Comparison of ENCODE assay signal across 13 cellular contexts in the genomic region with DNA sequence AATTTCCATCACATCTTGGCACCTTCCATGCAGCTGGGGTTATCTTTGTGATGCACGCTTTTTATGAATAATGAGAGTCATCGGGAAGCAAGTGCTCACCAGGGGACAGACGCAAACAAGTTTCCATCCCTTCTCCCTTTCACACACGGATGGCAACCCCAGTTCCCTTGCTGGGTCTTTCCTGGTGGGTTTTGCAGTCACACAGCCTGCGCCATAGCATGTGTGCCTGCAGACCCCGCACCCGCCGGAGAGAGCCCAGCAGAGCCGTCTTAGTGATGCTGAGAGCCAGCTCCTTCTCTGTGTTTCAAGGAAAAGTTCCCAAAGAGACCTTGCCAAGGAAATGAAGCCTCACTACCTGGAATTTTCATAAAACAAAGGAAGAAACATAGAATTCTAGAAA.
DNase-seq lines count a peak whose midpoint lies in the region; ATAC-seq and TF ChIP-seq lines count a peak whose summit lies in the region.
"Had no signal": no experiment of that assay in that cellular context is flagged by ENCODE, and none has a peak within 500 bp of the region (broad histone marks: within the 10 kb centered on the region; RNA-seq: fewer than 3 reads in every experiment).

No MANE protein-coding gene starts in this region.

- no peak overlapping the region for H3K4me3 ChIP-seq in SK-N-SH (ENCODE audit: low read depth in 2 of 2, low read length in 1 of 2)
- no peak overlapping the region for H3K4me3 ChIP-seq in endodermal cell (ENCODE audit: low read length)
- H3K4me3 ChIP-seq in CD8-positive, alpha-beta memory T cell (ENCODE audit: low read length), result no peak overlapping the region
- H3K4me3 ChIP-seq: BLaER1, GM23248, HAP-1 had no signal

- H2AFZ ChIP-seq in SK-N-SH (ENCODE audit: low read depth), result no peak overlapping the region
- H2AFZ ChIP-seq: GM23248 had no signal

- H3K27me3 ChIP-seq in SK-N-SH (ENCODE audit: insufficient read depth) (no peaks in the 10 kb centered on the region), endodermal cell (ENCODE audit: control insufficient read depth, insufficient read depth, low read length, poor library complexity, severe bottlenecking) (peaks cover 19% of the 10 kb centered on the region), foreskin keratinocyte (no peaks in the 10 kb centered on the region)
- H3K27me3 ChIP-seq in CD8-positive, alpha-beta memory T cell (ENCODE audit: insufficient read depth, low read length, poor library complexity, severe bottlenecking), result peaks cover 31% of the 10 kb centered on the region

- ATAC-seq in SK-N-SH treated with all-trans-retinoic acid at 6 μM for 48 hours, result no peak
- ATAC-seq in foreskin keratinocyte, result no peak

- H3K9me3 Mint-ChIP-seq in endodermal cell, result no peaks in the 10 kb centered on the region
- peaks cover 0 to 6% (median 1%) of the 10 kb centered on the region in 5 donors for H3K9me3 Mint-ChIP-seq in CD8-positive, alpha-beta memory T cell

- peaks cover 14% of the 10 kb centered on the region for H3K4me1 Mint-ChIP-seq in endodermal cell
- peaks cover 7 to 16% (median 11%) of the 10 kb centered on the region in 3 donors for H3K4me1 Mint-ChIP-seq in CD8-positive, alpha-beta memory T cell

- no peak overlapping the region for H3K4me2 ChIP-seq in SK-N-SH
- H3K4me2 ChIP-seq: BLaER1 had no signal

- peaks cover 8% of the 10 kb centered on the region for H3K27me3 Mint-ChIP-seq in endodermal cell (ENCODE audit: insufficient read depth)
- H3K27me3 Mint-ChIP-seq in CD8-positive, alpha-beta memory T cell, result peaks cover 19 to 35% of the 10 kb centered on the region in 2 donors

- TF ChIP-seq EP300 in SK-N-SH (IDR thresholded peaks at IDR 0.05; ENCODE audit: borderline replicate concordance in 1 of 2, low read depth in 1 of 2, low read length in 1 of 2), result no peak

- 62% methylated on average over 9 of the region's 9 CpGs for WGBS in SK-N-SH (ENCODE audit: low lambda C conversion rate)
- 86 to 96% methylated on average over 6 to 9 of the region's 9 CpGs for WGBS in endodermal cell (ENCODE audit: insufficient coverage in 1 of 2, insufficient read length in 1 of 2), 2 experiments

- no peaks in the 10 kb centered on the region for H3K9me2 ChIP-seq in SK-N-SH

- no peaks in the 10 kb centered on the region for H3K9me3 ChIP-seq in SK-N-SH
- no peaks in the 10 kb centered on the region for H3K9me3 ChIP-seq in endodermal cell (ENCODE audit: control insufficient read depth, low read length)
- H3K9me3 ChIP-seq in CD8-positive, alpha-beta memory T cell (ENCODE audit: low read length), result no peaks in the 10 kb centered on the region
- H3K9me3 ChIP-seq: BLaER1, HAP-1 had no signal

- H3K9ac ChIP-seq in SK-N-SH (no peak overlapping the region), endodermal cell (ENCODE audit: extremely low read depth, low read length, poor library complexity, severe bottlenecking) (no peak overlapping the region)
- H3K9ac ChIP-seq: BLaER1, GM23248 had no signal

- H3K4me3 Mint-ChIP-seq in endodermal cell, result no peak overlapping the region
- H3K4me3 Mint-ChIP-seq in CD8-positive, alpha-beta memory T cell, result no peak overlapping the region

- TF ChIP-seq CTCF in SK-N-SH (IDR thresholded peaks at IDR 0.05) (no peak), endodermal cell (conservative IDR thresholded peaks at IDR 0.05) (no peak), foreskin keratinocyte (conservative IDR thresholded peaks at IDR 0.05) (no peak)

- no peaks in the 10 kb centered on the region for H3F3A ChIP-seq in SK-N-SH (replicated peaks; ENCODE audit: insufficient read depth)

- no peak for TF ChIP-seq RAD21 in SK-N-SH (IDR thresholded peaks at IDR 0.05; ENCODE audit: low read length)

- no peaks in the 10 kb centered on the region for H4K20me1 ChIP-seq in SK-N-SH (ENCODE audit: insufficient read depth)

- CTCF ChIA-PET in SK-N-SH (lab: Yijun Ruan, JAX), result no interaction called here
- CTCF ChIA-PET in CD8-positive, alpha-beta memory T cell (lab: Charles Lee), result no interaction called here

- POLR2A ChIA-PET in SK-N-SH (lab: Yijun Ruan, JAX), result no interaction called here
- POLR2A ChIA-PET in CD8-positive, alpha-beta memory T cell (lab: Charles Lee), result no interaction called here

- H3K36me3 Mint-ChIP-seq in endodermal cell (ENCODE audit: low read depth), result no peaks in the 10 kb centered on the region
- no peaks in the 10 kb centered on the region for H3K36me3 Mint-ChIP-seq in CD8-positive, alpha-beta memory T cell

- H3K4me1 ChIP-seq in SK-N-SH (ENCODE audit: control insufficient read depth in 1 of 2, insufficient read depth in 2 of 2, low read depth in 1 of 2, low read length in 1 of 2) (peaks cover 0 to 4% of the 10 kb centered on the region in 2 experiments; a peak in 1 of 4 replicates), endodermal cell (ENCODE audit: control insufficient read depth, insufficient read depth, low read length) (no peaks in the 10 kb centered on the region), foreskin keratinocyte (no peaks in the 10 kb centered on the region)
- H3K4me1 ChIP-seq in CD8-positive, alpha-beta memory T cell (ENCODE audit: insufficient read depth, low read length), result peaks cover 17% of the 10 kb centered on the region
- H3K4me1 ChIP-seq: HAP-1 had no signal

- H3K36me3 ChIP-seq in SK-N-SH (replicated peaks in 1 of 2; ENCODE audit: control insufficient read depth in 1 of 2, insufficient read depth in 2 of 2, low read length in 1 of 2) (no peaks in the 10 kb centered on the region), endodermal cell (ENCODE audit: control insufficient read depth, insufficient read depth, low read length) (no peaks in the 10 kb centered on the region)
- no peaks in the 10 kb centered on the region for H3K36me3 ChIP-seq in CD8-positive, alpha-beta memory T cell (ENCODE audit: insufficient read depth, low read length)
- H3K36me3 ChIP-seq: BLaER1, HAP-1 had no signal

- H3K27ac Mint-ChIP-seq in endodermal cell, result no peak overlapping the region
- no peak overlapping the region for H3K27ac Mint-ChIP-seq in CD8-positive, alpha-beta memory T cell

- no peak overlapping the region for H3K27ac ChIP-seq in SK-N-SH (ENCODE audit: low read depth in 2 of 2, low read length in 1 of 2)
- H3K27ac ChIP-seq in endodermal cell (ENCODE audit: low read depth, low read length), result no peak overlapping the region
- H3K27ac ChIP-seq in CD8-positive, alpha-beta memory T cell (ENCODE audit: low read depth, low read length), result no peak overlapping the region
- H3K27ac ChIP-seq in foreskin keratinocyte, result no peak overlapping the region
- H3K27ac ChIP-seq: BLaER1, GM23248 had no signal

- no peaks in the 10 kb centered on the region for H3K79me2 ChIP-seq in SK-N-SH (ENCODE audit: insufficient read depth)

- DNase-seq in SK-N-SH (peak; percentile 18), endodermal cell (peak; percentile 39), mesenteric fat pad (ENCODE audit: low spot score) (peak; percentile 53), foreskin keratinocyte (no peak), H4 (ENCODE audit: low spot score) (no peak)
- no peak for DNase-seq in CD8-positive, alpha-beta memory T cell
- DNase-seq: 8988T, AML-193, DMS 273 treated with DMSO at 0.1 percent for 48 hours, GM23248 had no signal

TF ChIP-seq in SK-N-SH, 30 proteins besides CTCF, POLR2A, EP300 and RAD21:
- TF ChIP-seq ELF1 (IDR thresholded peaks at IDR 0.05) (no peak), CHD2 (IDR thresholded peaks at IDR 0.05; ENCODE audit: low read length, partially characterized antibody) (no peak), RXRA (IDR thresholded peaks at IDR 0.05; ENCODE audit: borderline replicate concordance, low read depth) (no peak), JUND (IDR thresholded peaks at IDR 0.05) (no peak), FOXM1 (IDR thresholded peaks at IDR 0.05; ENCODE audit: low read depth) (no peak)
- TF ChIP-seq, protein P1, sequence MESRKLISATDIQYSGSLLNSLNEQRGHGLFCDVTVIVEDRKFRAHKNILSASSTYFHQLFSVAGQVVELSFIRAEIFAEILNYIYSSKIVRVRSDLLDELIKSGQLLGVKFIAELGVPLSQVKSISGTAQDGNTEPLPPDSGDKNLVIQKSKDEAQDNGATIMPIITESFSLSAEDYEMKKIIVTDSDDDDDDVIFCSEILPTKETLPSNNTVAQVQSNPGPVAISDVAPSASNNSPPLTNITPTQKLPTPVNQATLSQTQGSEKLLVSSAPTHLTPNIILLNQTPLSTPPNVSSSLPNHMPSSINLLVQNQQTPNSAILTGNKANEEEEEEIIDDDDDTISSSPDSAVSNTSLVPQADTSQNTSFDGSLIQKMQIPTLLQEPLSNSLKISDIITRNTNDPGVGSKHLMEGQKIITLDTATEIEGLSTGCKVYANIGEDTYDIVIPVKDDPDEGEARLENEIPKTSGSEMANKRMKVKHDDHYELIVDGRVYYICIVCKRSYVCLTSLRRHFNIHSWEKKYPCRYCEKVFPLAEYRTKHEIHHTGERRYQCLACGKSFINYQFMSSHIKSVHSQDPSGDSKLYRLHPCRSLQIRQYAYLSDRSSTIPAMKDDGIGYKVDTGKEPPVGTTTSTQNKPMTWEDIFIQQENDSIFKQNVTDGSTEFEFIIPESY (IDR thresholded peaks at IDR 0.05; ENCODE audit: borderline replicate concordance, low read depth), result no peak

TF ChIP-seq in SK-N-SH treated with all-trans-retinoic acid at 6 μM for 48 hours, 23 proteins besides CTCF, POLR2A, EP300 and RAD21:
- TF ChIP-seq ISL1 (CRISPR knock-in tag; IDR thresholded peaks at IDR 0.05) (no peak), ZNF565 (CRISPR knock-in tag; conservative IDR thresholded peaks at IDR 0.05; ENCODE audit: low read depth) (no peak)
- TF ChIP-seq, protein P2, sequence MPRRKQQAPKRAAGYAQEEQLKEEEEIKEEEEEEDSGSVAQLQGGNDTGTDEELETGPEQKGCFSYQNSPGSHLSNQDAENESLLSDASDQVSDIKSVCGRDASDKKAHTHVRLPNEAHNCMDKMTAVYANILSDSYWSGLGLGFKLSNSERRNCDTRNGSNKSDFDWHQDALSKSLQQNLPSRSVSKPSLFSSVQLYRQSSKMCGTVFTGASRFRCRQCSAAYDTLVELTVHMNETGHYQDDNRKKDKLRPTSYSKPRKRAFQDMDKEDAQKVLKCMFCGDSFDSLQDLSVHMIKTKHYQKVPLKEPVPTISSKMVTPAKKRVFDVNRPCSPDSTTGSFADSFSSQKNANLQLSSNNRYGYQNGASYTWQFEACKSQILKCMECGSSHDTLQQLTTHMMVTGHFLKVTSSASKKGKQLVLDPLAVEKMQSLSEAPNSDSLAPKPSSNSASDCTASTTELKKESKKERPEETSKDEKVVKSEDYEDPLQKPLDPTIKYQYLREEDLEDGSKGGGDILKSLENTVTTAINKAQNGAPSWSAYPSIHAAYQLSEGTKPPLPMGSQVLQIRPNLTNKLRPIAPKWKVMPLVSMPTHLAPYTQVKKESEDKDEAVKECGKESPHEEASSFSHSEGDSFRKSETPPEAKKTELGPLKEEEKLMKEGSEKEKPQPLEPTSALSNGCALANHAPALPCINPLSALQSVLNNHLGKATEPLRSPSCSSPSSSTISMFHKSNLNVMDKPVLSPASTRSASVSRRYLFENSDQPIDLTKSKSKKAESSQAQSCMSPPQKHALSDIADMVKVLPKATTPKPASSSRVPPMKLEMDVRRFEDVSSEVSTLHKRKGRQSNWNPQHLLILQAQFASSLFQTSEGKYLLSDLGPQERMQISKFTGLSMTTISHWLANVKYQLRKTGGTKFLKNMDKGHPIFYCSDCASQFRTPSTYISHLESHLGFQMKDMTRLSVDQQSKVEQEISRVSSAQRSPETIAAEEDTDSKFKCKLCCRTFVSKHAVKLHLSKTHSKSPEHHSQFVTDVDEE (CRISPR knock-in tag; IDR thresholded peaks at IDR 0.05), result no peak

Comparison
In these comparisons a context has a peak if more than half of its experiments do, and no peak if none do; other contexts are left out.
1. DNase-seq: peak in SK-N-SH (single experiment), endodermal cell (single experiment) and mesenteric fat pad (single experiment); none in CD8-positive, alpha-beta memory T cell (0 of 5), foreskin keratinocyte (0 of 2) and H4 (single experiment).